8 cellular contexts compared by ENCODE assay signal in the genomic region with DNA sequence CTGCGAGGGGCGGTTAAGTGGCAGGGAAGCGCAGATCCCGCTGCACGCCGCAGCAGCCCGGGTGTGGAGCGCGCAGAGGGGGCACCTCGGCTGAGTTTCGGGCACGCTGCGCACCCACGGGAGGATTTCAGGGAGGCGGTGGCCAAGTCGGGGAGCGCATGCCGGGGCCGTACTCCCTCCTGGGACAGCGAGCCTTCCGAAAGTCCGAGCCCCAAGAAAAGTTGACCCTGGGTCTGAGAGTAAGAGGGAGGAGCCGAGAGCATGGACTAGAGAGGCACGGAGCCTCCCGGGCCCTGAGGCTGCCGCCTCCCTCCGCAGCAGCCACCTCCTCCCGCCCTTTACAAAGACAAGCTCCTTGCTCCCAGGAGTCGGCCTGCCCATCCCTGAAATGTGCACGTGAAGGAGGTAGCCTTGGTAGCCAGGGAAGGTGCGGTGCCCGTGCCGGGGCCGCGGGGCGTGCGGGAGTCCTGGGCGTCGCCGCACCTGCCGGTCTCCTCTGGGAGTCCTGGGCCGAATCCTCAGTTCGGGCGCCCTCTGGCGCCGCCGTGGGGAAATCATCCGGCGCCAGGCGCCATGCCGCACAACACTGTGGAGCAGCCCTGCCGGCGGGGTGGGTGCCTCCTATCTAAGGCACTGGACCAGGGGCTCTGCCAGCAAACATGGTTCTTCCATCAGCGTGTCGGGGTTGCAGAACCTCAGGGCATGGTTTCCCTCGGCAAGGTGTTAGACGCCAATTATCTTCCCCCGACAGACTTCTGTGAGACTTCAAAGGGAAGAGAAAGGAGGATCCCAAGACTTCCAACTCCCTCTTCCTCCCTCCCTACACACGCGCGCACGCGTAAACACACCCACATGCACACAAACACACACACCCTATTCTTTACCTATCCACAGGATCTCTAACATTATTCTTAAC.
DNase-seq lines count a peak whose midpoint lies in the region; ATAC-seq, FAIRE-seq and TF ChIP-seq lines count a peak whose summit lies in the region.

No MANE protein-coding gene starts in this region.

- peak; percentile 62 for DNase-seq in DMS153 treated with DMSO at 0.1 percent for 48 hours (lab: John Stamatoyannopoulos, UW; ENCODE audit: unreplicated experiment)
- peak; percentile 46 for DNase-seq in IMR-90
- DNase-seq in RCC 7860 (ENCODE audit: low spot score): peak; percentile 57
- peak; percentile 54 for DNase-seq in activated T-helper 2 cell treated with anti-CD3 and anti-CD28 coated beads, Interferon-gamma antibody, Interleukin-2, Interleukin-4, amounts not matched to agents 10 μg/mL and 5 μg/mL and 100 μg/mL, durations not matched to agents 14 hours and 24 hours and 36 hours (ENCODE audit: low spot score)
- DNase-seq in neuronal stem cell (ENCODE audit: low spot score): peak; percentile 75
- DNase-seq in substantia nigra (lab: John Stamatoyannopoulos, UW): peak in 48 of 49 donors; percentile 24 to 87 (median 73)

- peaks cover 42% of the 10 kb centered on the region for H3K27me3 Mint-ChIP-seq in activated T-helper 2 cell treated with anti-CD3 and anti-CD28 coated beads, Interferon-gamma antibody, Interleukin-2, Interleukin-4, amounts not matched to agents 10 μg/mL and 5 μg/mL and 100 μg/mL, durations not matched to agents 14 hours and 24 hours and 36 hours (ENCODE audit: low read depth)

- H3K14ac ChIP-seq in IMR-90 (replicated peaks; ENCODE audit: low read depth, low read length): no peak overlapping the region
- H3K14ac ChIP-seq in neuronal stem cell (ENCODE audit: low read length): peak overlapping the region; percentile 86

- no peak overlapping the region for H3K27ac Mint-ChIP-seq in activated T-helper 2 cell treated with anti-CD3 and anti-CD28 coated beads, Interferon-gamma antibody, Interleukin-2, Interleukin-4, amounts not matched to agents 10 μg/mL and 5 μg/mL and 100 μg/mL, durations not matched to agents 14 hours and 24 hours and 36 hours

- H2BK12ac ChIP-seq in neuronal stem cell (ENCODE audit: low read length): peak overlapping the region; percentile 78

- H3K9me3 ChIP-seq in IMR-90 (ENCODE audit: control insufficient read depth, insufficient read depth, low read length): no peaks in the 10 kb centered on the region
- no peaks in the 10 kb centered on the region for H3K9me3 ChIP-seq in gastroesophageal sphincter
- no peaks in the 10 kb centered on the region for H3K9me3 ChIP-seq in neuronal stem cell (replicated peaks in 1 of 2; ENCODE audit: control insufficient read depth in 2 of 2, insufficient read depth in 1 of 2, low read depth in 1 of 2, low read length in 2 of 2)

- no peaks in the 10 kb centered on the region for H3K4me1 Mint-ChIP-seq in activated T-helper 2 cell treated with anti-CD3 and anti-CD28 coated beads, Interferon-gamma antibody, Interleukin-2, Interleukin-4, amounts not matched to agents 10 μg/mL and 5 μg/mL and 100 μg/mL, durations not matched to agents 14 hours and 24 hours and 36 hours (ENCODE audit: low read depth)

- no peaks in the 10 kb centered on the region for H3K79me1 ChIP-seq in IMR-90 (ENCODE audit: low read depth in 1 of 2, low read length in 2 of 2)
- no peaks in the 10 kb centered on the region for H3K79me1 ChIP-seq in neuronal stem cell (ENCODE audit: low read depth, low read length)

- intact Hi-C loops in IMR-90 (cut with micrococcal nuclease): loop anchor here (1.0 to 10.0 kb wide), 5 partner anchors 168 to 1659 kb away; partner anchors contain the start of gene CREB5
- intact Hi-C loops in activated T-helper 2 cell treated with anti-CD3 and anti-CD28 coated beads, Interferon-gamma antibody, Interleukin-2, Interleukin-4, amounts not matched to agents 10 μg/mL and 5 μg/mL and 100 μg/mL, durations not matched to agents 14 hours and 24 hours and 36 hours (cut with micrococcal nuclease): loop anchor here (1.0 kb wide), 1 partner anchor 465 kb away; no protein-coding TSS in a partner anchor

- H4K20me1 ChIP-seq in IMR-90 (ENCODE audit: insufficient read depth, low read length): no peaks in the 10 kb centered on the region

- peak overlapping the region; percentile 48 to 73; a peak in 3 of 4 replicates for H4K8ac ChIP-seq in IMR-90 (ENCODE audit: low read depth in 2 of 2, low read length in 2 of 2)
- no peak overlapping the region for H4K8ac ChIP-seq in neuronal stem cell (ENCODE audit: low read depth, low read length)

- 3% methylated on average over 22 of the region's 63 CpGs; no CpG with 5 or more reads in 1 of the 2 experiments for WGBS in IMR-90 (ENCODE audit: extremely low coverage in 2 of 2, insufficient read length in 1 of 2), 2 experiments
- 13 to 19% methylated on average over 7 to 14 of the region's 63 CpGs for WGBS in gastroesophageal sphincter (ENCODE audit: low coverage in 1 of 2), 2 donors
- 100% methylated on average over 4 of the region's 63 CpGs; no CpG with 5 or more reads in 1 of the 2 donors for WGBS in neuronal stem cell (ENCODE audit: extremely low coverage in 2 of 2, insufficient read length in 2 of 2, insufficient replicate concordance in 1 of 2), 2 donors

- BruUV-seq in IMR-90 (replicated peaks; lab: Mats Ljungman, UMichigan): no TSS peak

- H3K4me3 Mint-ChIP-seq in activated T-helper 2 cell treated with anti-CD3 and anti-CD28 coated beads, Interferon-gamma antibody, Interleukin-2, Interleukin-4, amounts not matched to agents 10 μg/mL and 5 μg/mL and 100 μg/mL, durations not matched to agents 14 hours and 24 hours and 36 hours (ENCODE audit: low read depth): peak overlapping the region; percentile 39

- no peak for TF ChIP-seq EP300 in gastroesophageal sphincter (IDR thresholded peaks at IDR 0.05)

- peak overlapping the region; percentile 23 for H2AK9ac ChIP-seq in IMR-90 (replicated peaks; ENCODE audit: low read depth, low read length, poor library complexity)

- peak overlapping the region; percentile 67; the same call in 1 of the 2 replicates for H2BK20ac ChIP-seq in IMR-90 (ENCODE audit: low read depth, low read length)

- H3K9me1 ChIP-seq in IMR-90 (ENCODE audit: insufficient read depth, low read length): peaks cover 6% of the 10 kb centered on the region; the same call in 1 of the 2 replicates

- H3K27me3 ChIP-seq in IMR-90 (ENCODE audit: control insufficient read depth, insufficient read depth, low read length): peaks cover 17% of the 10 kb centered on the region
- peaks cover 5% of the 10 kb centered on the region for H3K27me3 ChIP-seq in gastroesophageal sphincter
- no peaks in the 10 kb centered on the region for H3K27me3 ChIP-seq in neuronal stem cell (ENCODE audit: control insufficient read depth in 3 of 3, insufficient read depth in 3 of 3, low read depth in 1 of 3, low read length in 3 of 3)

- H2BK120ac ChIP-seq in IMR-90 (ENCODE audit: low read depth, low read length) (peak overlapping the region; percentile 30; the same call in 1 of the 2 replicates), neuronal stem cell (ENCODE audit: low read depth, low read length) (no peak overlapping the region)

- H3K36me3 Mint-ChIP-seq in activated T-helper 2 cell treated with anti-CD3 and anti-CD28 coated beads, Interferon-gamma antibody, Interleukin-2, Interleukin-4, amounts not matched to agents 10 μg/mL and 5 μg/mL and 100 μg/mL, durations not matched to agents 14 hours and 24 hours and 36 hours (ENCODE audit: low read depth): no peaks in the 10 kb centered on the region

- H2AK5ac ChIP-seq in IMR-90 (ENCODE audit: low read depth, low read length) (peak overlapping the region; percentile 77; the same call in 1 of the 2 replicates), neuronal stem cell (ENCODE audit: low read depth, low read length) (no peak overlapping the region)

- in situ Hi-C loops in IMR-90 (cut with MboI; ENCODE audit: low sequenced_read_pairs): loop anchor here (10.0 kb wide), 2 partner anchors 459 to 559 kb away; no protein-coding TSS in a partner anchor

- no peak for FAIRE-seq in RCC 7860 (lab: Jason Lieb, UNC)

- H2AFZ ChIP-seq in IMR-90 (replicated peaks; ENCODE audit: low read length, poor library complexity) (peak overlapping the region; percentile 93), neuronal stem cell (ENCODE audit: low read length) (peak overlapping the region; percentile 98)

- no peak overlapping the region for H4K5ac ChIP-seq in IMR-90 (ENCODE audit: low read depth, low read length)

- peak; percentile 98 for ATAC-seq in GM21529 (IDR thresholded peaks at IDR 0.05; ENCODE audit: unreplicated experiment)
- peak; percentile 78 for ATAC-seq in IMR-90 (ENCODE audit: low read depth)
- ATAC-seq in gastroesophageal sphincter: peak; percentile 94

- no peak overlapping the region for H3K56ac ChIP-seq in IMR-90 (ENCODE audit: extremely low read depth, insufficient read depth, low read length)

- H3K4ac ChIP-seq in IMR-90 (ENCODE audit: low read depth, low read length): peak overlapping the region; percentile 28; the same call in 1 of the 2 replicates
- no peak overlapping the region for H3K4ac ChIP-seq in neuronal stem cell (ENCODE audit: low read length)

- no peak for TF ChIP-seq POLR2A in IMR-90 (IDR thresholded peaks at IDR 0.05; ENCODE audit: low read depth, low read length)
- TF ChIP-seq POLR2A in gastroesophageal sphincter (IDR thresholded peaks at IDR 0.05): no peak

- TF ChIP-seq RAD21 in IMR-90 (IDR thresholded peaks at IDR 0.05; ENCODE audit: low read length): peak; percentile 71

- H4K91ac ChIP-seq in IMR-90 (ENCODE audit: insufficient read depth, low read depth, low read length) (peak overlapping the region; percentile 44), neuronal stem cell (ENCODE audit: low read depth, low read length, poor library complexity) (no peak overlapping the region)

- peaks cover 9% of the 10 kb centered on the region for H3K4me1 ChIP-seq in IMR-90 (ENCODE audit: control insufficient read depth, insufficient read depth, low read length)
- H3K4me1 ChIP-seq in gastroesophageal sphincter: peaks cover 0 to 17% (median 3%) of the 10 kb centered on the region in 3 donors
- H3K4me1 ChIP-seq in neuronal stem cell (ENCODE audit: control insufficient read depth in 2 of 2, insufficient read depth in 1 of 2, low read depth in 1 of 2, low read length in 2 of 2): peaks cover 4 to 13% of the 10 kb centered on the region in 2 donors

- H3K4me3 ChIP-seq in IMR-90 (ENCODE audit: insufficient read depth, low read depth, low read length) (peak overlapping the region; percentile 41), gastroesophageal sphincter (peak overlapping the region; percentile 41 to 60), neuronal stem cell (ENCODE audit: low read length in 2 of 2) (peak overlapping the region; percentile 62 to 85)

- H3K27ac ChIP-seq in IMR-90 (ENCODE audit: insufficient read depth, low read length) (no peak overlapping the region), gastroesophageal sphincter (peak overlapping the region in 2 of 4 donors; percentile 48 to 73), neuronal stem cell (replicated peaks; ENCODE audit: low read length) (no peak overlapping the region), substantia nigra (ENCODE audit: low read depth, low read length, poor library complexity, severe bottlenecking) (peak overlapping the region; percentile 39)

- TF ChIP-seq CTCF in IMR-90 (conservative IDR thresholded peaks at IDR 0.05; ENCODE audit: low read depth, low read length): peak; percentile 73
- peak; percentile 84 to 98 (median 92) for TF ChIP-seq CTCF in gastroesophageal sphincter (IDR thresholded peaks at IDR 0.05)

- H3K9ac ChIP-seq in IMR-90 (ENCODE audit: low read depth, low read length) (no peak overlapping the region), neuronal stem cell (ENCODE audit: low read depth, low read length, poor library complexity) (peak overlapping the region; percentile 87)

- H3K36me3 ChIP-seq in IMR-90 (ENCODE audit: control insufficient read depth, insufficient read depth, low read length): no peaks in the 10 kb centered on the region
- no peaks in the 10 kb centered on the region for H3K36me3 ChIP-seq in gastroesophageal sphincter
- no peaks in the 10 kb centered on the region for H3K36me3 ChIP-seq in neuronal stem cell (replicated peaks in 1 of 2; ENCODE audit: control insufficient read depth in 2 of 2, insufficient read depth in 2 of 2, low read length in 2 of 2)

- no peak overlapping the region for H3K23ac ChIP-seq in IMR-90 (ENCODE audit: low read depth, low read length)
- H3K23ac ChIP-seq in neuronal stem cell (ENCODE audit: low read depth, low read length, poor library complexity): peak overlapping the region; percentile 3

- POLR2A ChIA-PET in IMR-90 (lab: Charles Lee; ENCODE audit: unreplicated experiment): no interaction called here

- H2BK15ac ChIP-seq in IMR-90 (ENCODE audit: low read depth, low read length) (peak overlapping the region; percentile 94), neuronal stem cell (ENCODE audit: low read length) (peak overlapping the region; percentile 59)

- dilution Hi-C loops in IMR-90 (cut with HindIII; ENCODE audit: low sequenced_read_pairs, unreplicated experiment): no loop called here

- H3K18ac ChIP-seq in IMR-90 (ENCODE audit: low read depth, low read length) (no peak overlapping the region), neuronal stem cell (ENCODE audit: low read length) (peak overlapping the region; percentile 71)

- H3K4me2 ChIP-seq in IMR-90 (ENCODE audit: low read depth, low read length): peak overlapping the region; percentile 93
- peak overlapping the region; percentile 96 for H3K4me2 ChIP-seq in neuronal stem cell (ENCODE audit: insufficient read depth, low read length, poor library complexity, severe bottlenecking)

- no peaks in the 10 kb centered on the region for H3K9me3 Mint-ChIP-seq in activated T-helper 2 cell treated with anti-CD3 and anti-CD28 coated beads, Interferon-gamma antibody, Interleukin-2, Interleukin-4, amounts not matched to agents 10 μg/mL and 5 μg/mL and 100 μg/mL, durations not matched to agents 14 hours and 24 hours and 36 hours

- CTCF ChIA-PET in IMR-90 (lab: Yijun Ruan, JAX): interaction anchor here (0.6 to 1.4 kb wide), 3 partner anchors 9 to 218 kb away, joined by 3 to 4 read pairs (median 3); no protein-coding TSS in a partner anchor

- H2BK5ac ChIP-seq in IMR-90 (ENCODE audit: low read depth, low read length, poor library complexity, severe bottlenecking) (no peak overlapping the region), neuronal stem cell (ENCODE audit: low read length) (no peak overlapping the region)
